Comparison of ENCODE assay signal across 8 cellular contexts in the genomic region with DNA sequence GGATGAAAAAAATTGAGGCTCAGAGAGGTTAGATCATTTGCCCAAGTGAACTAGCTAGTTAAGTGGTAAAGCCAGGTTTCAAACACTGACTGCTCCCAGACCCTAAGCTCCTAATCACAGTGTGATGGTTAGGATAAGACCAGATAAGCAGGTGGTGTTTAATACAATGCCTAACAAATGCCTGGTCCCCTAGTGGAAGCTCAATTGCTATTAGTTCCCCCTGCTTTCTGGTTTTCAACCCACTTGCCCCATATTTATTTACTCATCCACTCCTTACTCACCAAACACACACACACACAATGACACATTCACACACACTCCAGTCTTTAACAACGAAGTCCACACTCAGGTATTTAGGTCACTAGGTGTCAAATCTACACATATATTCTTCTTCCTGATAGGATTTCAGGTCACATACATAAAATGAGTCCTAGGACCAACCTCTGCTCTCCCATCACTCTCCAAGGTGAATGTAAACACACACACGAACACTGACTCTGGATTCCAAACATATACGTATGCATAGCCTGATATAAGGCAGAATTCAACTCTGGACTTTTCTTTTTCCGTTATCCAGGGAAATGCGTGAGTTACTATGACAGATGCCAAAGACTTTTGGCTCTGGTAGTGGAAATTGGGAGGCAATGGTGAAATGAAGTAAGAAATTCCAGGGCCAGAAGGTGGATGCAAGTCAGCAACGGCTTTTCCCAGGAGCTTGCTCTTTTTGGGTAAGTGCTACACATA.
DNase-seq lines count a peak whose midpoint lies in the region; ATAC-seq and TF ChIP-seq lines count a peak whose summit lies in the region.

No MANE protein-coding gene starts in this region.

- DNase-seq in CD4-positive, alpha-beta memory T cell = no peak
- peak; percentile 29 for DNase-seq in LHCN-M2 (ENCODE audit: low read depth)
- DNase-seq in lung (ENCODE audit: low spot score) = no peak
- no peak for DNase-seq in aorta
- DNase-seq in occipital lobe (lab: John Stamatoyannopoulos, UW) = no peak
- DNase-seq in SKM-1 treated with dmso at 0.1 percent for 144 hours (lab: John Stamatoyannopoulos, UW; ENCODE audit: unreplicated experiment) = no peak
- DNase-seq in midbrain (lab: John Stamatoyannopoulos, UW) = no peak

- intact Hi-C loops in CD4-positive, alpha-beta memory T cell (cut with micrococcal nuclease) = loop anchor here (10.0 kb wide), 1 partner anchor 215 kb away; the partner anchor contains the start of gene ACYP2
- intact Hi-C loops in aorta (cut with DNase I) = loop anchor here (2.0 to 10.0 kb wide), 5 partner anchors 122 to 212 kb away; partner anchors contain the start of genes ACYP2 (in 1 of the 2) and SPTBN1 (in 1 of the 2)

- no peak for ATAC-seq in lung (ENCODE audit: insufficient read depth, low FRiP score)
- ATAC-seq in aorta (ENCODE audit: low FRiP score) = no peak

- H3K27ac ChIP-seq in CD4-positive, alpha-beta memory T cell (ENCODE audit: low read depth, low read length) = no peak overlapping the region
- peak overlapping the region; percentile 94 to 95 for H3K27ac ChIP-seq in lung (ENCODE audit: low read depth in 1 of 2, low read length in 1 of 2)
- H3K27ac ChIP-seq in aorta (ENCODE audit: low read depth in 1 of 2, low read length in 2 of 2) = peak overlapping the region; percentile 89 to 96

- H3K27me3 Mint-ChIP-seq in CD4-positive, alpha-beta memory T cell = peaks cover 3 to 13% of the 10 kb centered on the region in 2 donors
- H3K27me3 Mint-ChIP-seq in brain = peaks cover 9% of the 10 kb centered on the region

- POLR2A ChIA-PET in CD4-positive, alpha-beta memory T cell (lab: Charles Lee; ENCODE audit: partially characterized antibody) = interaction anchor here (0.7 to 1.7 kb wide), 3 partner anchors 214 to 721 kb away, joined by 3 to 4 read pairs (median 3); partner anchors contain the start of gene RTN4

- H3K4me3 Mint-ChIP-seq in CD4-positive, alpha-beta memory T cell = peak overlapping the region; percentile 87 to 94 (median 91)
- peak overlapping the region; percentile 78 to 93 (median 89) for H3K4me3 Mint-ChIP-seq in brain

- peaks cover 0 to 6% (median 5%) of the 10 kb centered on the region in 8 donors for H3K9me3 Mint-ChIP-seq in CD4-positive, alpha-beta memory T cell
- peaks cover 7 to 18% (median 9%) of the 10 kb centered on the region in 5 experiments for H3K9me3 Mint-ChIP-seq in brain

- H3K4me3 ChIP-seq in CD4-positive, alpha-beta memory T cell (ENCODE audit: low read length in 2 of 2) = peak overlapping the region; percentile 59 to 74
- H3K4me3 ChIP-seq in lung (peak overlapping the region; percentile 49), aorta (ENCODE audit: low read length in 2 of 2) (peak overlapping the region; percentile 64 to 66)

- no peak for TF ChIP-seq CTCF in brain (conservative IDR thresholded peaks at IDR 0.05)
- no peak for TF ChIP-seq CTCF in lung (IDR thresholded peaks at IDR 0.05; ENCODE audit: control extremely low read depth, extremely low read depth)

- no peaks in the 10 kb centered on the region for H3K9me3 ChIP-seq in CD4-positive, alpha-beta memory T cell (ENCODE audit: control insufficient read depth in 1 of 2, low read length in 2 of 2)
- H3K9me3 ChIP-seq in lung (ENCODE audit: control insufficient read depth in 2 of 2, insufficient read depth in 1 of 2, low read length in 1 of 2) (peaks cover 0 to 6% of the 10 kb centered on the region in 2 donors), aorta (ENCODE audit: control insufficient read depth, low read length) (peaks cover 4% of the 10 kb centered on the region)

- CTCF ChIA-PET in CD4-positive, alpha-beta memory T cell (lab: Charles Lee; ENCODE audit: partially characterized antibody) = no interaction called here

- H3K36me3 ChIP-seq in CD4-positive, alpha-beta memory T cell (ENCODE audit: insufficient read depth, low read length) = no peaks in the 10 kb centered on the region
- H3K36me3 ChIP-seq in lung (ENCODE audit: control insufficient read depth in 2 of 2, insufficient read depth in 2 of 2, low read length in 2 of 2) (no peaks in the 10 kb centered on the region), aorta (ENCODE audit: control insufficient read depth in 1 of 2, insufficient read depth in 2 of 2, low read length in 1 of 2) (no peaks in the 10 kb centered on the region)

- H3K4me1 ChIP-seq in CD4-positive, alpha-beta memory T cell (ENCODE audit: insufficient read depth, low read length) = peaks cover 14% of the 10 kb centered on the region
- peaks cover 3% of the 10 kb centered on the region in 2 donors for H3K4me1 ChIP-seq in lung (ENCODE audit: control insufficient read depth in 2 of 2, insufficient read depth in 2 of 2, low read length in 2 of 2)
- H3K4me1 ChIP-seq in aorta (ENCODE audit: control insufficient read depth in 1 of 2, insufficient read depth in 2 of 2, low read length in 2 of 2) = no peaks in the 10 kb centered on the region

- 38 to 65% methylated on average over 6 of the region's 6 CpGs for WGBS in lung, 2 donors
- WGBS in aorta, 2 donors = 6 to 7% methylated on average over 6 of the region's 6 CpGs

- no peaks in the 10 kb centered on the region for H3K27me3 ChIP-seq in CD4-positive, alpha-beta memory T cell (ENCODE audit: insufficient read depth, low read length)
- H3K27me3 ChIP-seq in lung (ENCODE audit: control insufficient read depth, insufficient read depth) = no peaks in the 10 kb centered on the region
- no peaks in the 10 kb centered on the region for H3K27me3 ChIP-seq in aorta (ENCODE audit: control insufficient read depth in 1 of 2, insufficient read depth in 2 of 2, low read length in 1 of 2)

- no peaks in the 10 kb centered on the region for H3K36me3 Mint-ChIP-seq in CD4-positive, alpha-beta memory T cell
- peaks cover 3% of the 10 kb centered on the region for H3K36me3 Mint-ChIP-seq in brain

- peak overlapping the region in 1 of 7 donors; percentile 16 for H3K27ac Mint-ChIP-seq in CD4-positive, alpha-beta memory T cell
- H3K27ac Mint-ChIP-seq in brain = peak overlapping the region; percentile 42 to 100 (median 97)

- H3K4me1 Mint-ChIP-seq in CD4-positive, alpha-beta memory T cell = peaks cover 4 to 17% (median 13%) of the 10 kb centered on the region in 4 donors
- peaks cover 23% of the 10 kb centered on the region for H3K4me1 Mint-ChIP-seq in brain
